ENCODE assay signal across 8 cellular contexts in the genomic region with DNA sequence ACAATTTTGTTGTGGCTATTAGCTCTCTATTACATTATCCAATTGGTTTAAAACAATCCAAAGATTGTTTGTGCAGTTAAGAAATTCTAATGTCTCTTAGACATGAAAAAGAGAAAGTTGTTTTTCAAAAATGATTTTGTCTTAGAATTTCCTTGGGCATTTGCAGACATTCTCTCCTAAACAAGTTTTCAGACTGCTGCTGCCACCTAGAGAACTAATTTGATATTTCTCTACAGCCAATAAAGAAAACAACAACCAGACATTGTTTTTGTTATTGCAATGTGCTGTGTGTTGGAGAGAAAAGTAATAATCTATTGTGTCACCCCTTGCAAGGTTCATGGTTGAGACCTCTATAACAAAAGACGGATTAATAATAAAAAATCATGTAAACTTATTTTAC.
DNase-seq lines count a peak whose midpoint lies in the region; ATAC-seq and TF ChIP-seq lines count a peak whose summit lies in the region.

No MANE protein-coding gene starts in this region.

- H3K9me2 ChIP-seq in hepatocyte (replicated peaks; ENCODE audit: insufficient read depth) = no peaks in the 10 kb centered on the region

- H3K4me1 ChIP-seq in A673 (ENCODE audit: insufficient read depth, low read length, poor library complexity, severe bottlenecking) (no peaks in the 10 kb centered on the region), hepatocyte (ENCODE audit: insufficient read depth) (no peaks in the 10 kb centered on the region)

- no peak overlapping the region for H2AFZ ChIP-seq in hepatocyte

- H3K27me3 ChIP-seq in A673 (replicated peaks; ENCODE audit: insufficient read depth, low read depth, low read length, poor library complexity) = no peaks in the 10 kb centered on the region
- H3K27me3 ChIP-seq in hepatocyte = no peaks in the 10 kb centered on the region

- H3K36me3 ChIP-seq in A673 (ENCODE audit: insufficient read depth, low read length, poor library complexity, severe bottlenecking) (no peaks in the 10 kb centered on the region), hepatocyte (replicated peaks; ENCODE audit: insufficient read depth, low read depth) (no peaks in the 10 kb centered on the region)

- H3K27ac ChIP-seq in A673 (ENCODE audit: low read depth, low read length, poor library complexity, severe bottlenecking) (no peak overlapping the region), hepatocyte (no peak overlapping the region)

- no peaks in the 10 kb centered on the region for H4K20me1 ChIP-seq in hepatocyte (ENCODE audit: insufficient read depth, poor library complexity, severe bottlenecking)

- no peak overlapping the region for H3K4me2 ChIP-seq in hepatocyte

- CTCF ChIA-PET in A673 (lab: Charles Lee) = no interaction called here

- intact Hi-C loops in A673 (cut with micrococcal nuclease; ENCODE audit: unreplicated experiment) = loop anchor here (2.0 to 10.0 kb wide), 5 partner anchors 169 to 1341 kb away; no protein-coding TSS in a partner anchor

- DNase-seq in A673 (ENCODE audit: low spot score) = peak; percentile 45
- DNase-seq in HT-29 (ENCODE audit: low spot score) = peak; percentile 51
- peak; percentile 21 for DNase-seq in RPMI8226
- peak; percentile 39 for DNase-seq in hepatocyte (ENCODE audit: low spot score)
- no peak for DNase-seq in activated naive CD4-positive, alpha-beta T cell treated with anti-CD3 and anti-CD28 coated beads, Interleukin-2, amount 50 U/mL, for 16 hours

- H3K4me3 ChIP-seq in A673 (ENCODE audit: low read depth, low read length, poor library complexity, severe bottlenecking) (no peak overlapping the region), hepatocyte (no peak overlapping the region)

- POLR2A ChIA-PET in A673 (lab: Charles Lee; ENCODE audit: low non-redundant PET) = no interaction called here

- ATAC-seq in HG02885 (IDR thresholded peaks at IDR 0.05; ENCODE audit: poor library complexity, unreplicated experiment) (no peak), HG03432 (IDR thresholded peaks at IDR 0.05; ENCODE audit: unreplicated experiment) (no peak), GM19452 (IDR thresholded peaks at IDR 0.05; ENCODE audit: unreplicated experiment) (no peak)

- no peaks in the 10 kb centered on the region for H3K79me2 ChIP-seq in hepatocyte

- TF ChIP-seq CTCF in A673 (conservative IDR thresholded peaks at IDR 0.05; ENCODE audit: low read depth, low read length) (peak; percentile 67), hepatocyte (IDR thresholded peaks at IDR 0.05; ENCODE audit: poor library complexity) (peak; percentile 70)

- 13% methylated on average over 1 of the region's 1 CpG for WGBS in hepatocyte (ENCODE audit: low lambda C conversion rate, missing lambda C conversion rate)

- no TSS peak for BruUV-seq in A673 (replicated peaks; lab: Mats Ljungman, UMichigan)

- H3K9me3 ChIP-seq in A673 (ENCODE audit: low read depth, low read length, poor library complexity, severe bottlenecking) = no peaks in the 10 kb centered on the region
- no peaks in the 10 kb centered on the region for H3K9me3 ChIP-seq in hepatocyte (ENCODE audit: low read depth)
